In the genomic region with DNA sequence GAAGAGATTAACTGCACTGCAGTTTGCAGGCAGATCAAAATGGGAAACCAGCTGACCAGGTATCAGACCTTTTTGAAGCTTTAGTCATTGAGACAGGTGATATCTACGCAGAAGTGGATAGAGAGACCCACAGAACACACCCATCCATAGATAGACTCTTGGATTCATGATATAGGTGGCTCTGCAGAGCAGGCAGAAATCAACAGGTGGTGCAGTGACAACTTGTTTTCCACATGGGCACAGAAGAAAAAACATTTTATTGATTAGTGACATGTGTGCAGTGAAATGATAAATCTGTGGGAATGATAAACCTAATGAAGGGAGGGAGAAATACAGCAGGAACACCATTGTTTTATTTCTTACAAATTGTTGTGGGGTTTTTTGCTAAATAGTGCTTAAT, we compare ENCODE assay signal across 23 cellular contexts. TPM values are rescaled to one million over a fixed set of nuclear protein-coding genes. Genes with fewer than 3 reads are reported as not detected.
A peak's percentile ranks its signal among the peaks of the same experiment; 100 is the strongest.
DNase-seq lines count a peak whose midpoint lies in the region; ATAC-seq and TF ChIP-seq lines count a peak whose summit lies in the region.
"Had no signal": no experiment of that assay in that cellular context is flagged by ENCODE, and none has a peak within 500 bp of the region (broad histone marks: within the 10 kb centered on the region; RNA-seq: fewer than 3 reads in every experiment).

No MANE protein-coding gene starts in this region.

- in situ Hi-C loops in gastrocnemius medialis (cut with MboI; ENCODE audit: low sequenced_read_pairs in 4 of 4): no loop called here

- H3K27ac ChIP-seq in HEK293 (ENCODE audit: extremely low read depth, low read depth, low read length) (no peak overlapping the region), gastrocnemius medialis (peak overlapping the region in 3 of 4 donors; percentile 26 to 54 (median 41))
- H3K27ac ChIP-seq: 22Rv1, RWPE1 had no signal

- no peaks in the 10 kb centered on the region for H3K27me3 ChIP-seq in gastrocnemius medialis

- H3K36me3 ChIP-seq in HEK293 (ENCODE audit: control insufficient read depth in 2 of 2, insufficient read depth in 1 of 2, low read length in 2 of 2) (no peaks in the 10 kb centered on the region), gastrocnemius medialis (no peaks in the 10 kb centered on the region)

- DNase-seq in NCI-H2029 (lab: John Stamatoyannopoulos, UW) (peak; percentile 40), NCI-H2029 treated with DMSO at 0.1 percent for 48 hours (lab: John Stamatoyannopoulos, UW) (no peak), glutamatergic neuron (no peak), gastrocnemius medialis (no peak), H4 (ENCODE audit: low spot score) (no peak), pons (ENCODE audit: low spot score) (no peak)
- DNase-seq: AML-193; Caco-2; CD4-positive, alpha-beta T cell; DMS153; GDM1; GOT3; KG1; NCI-H1694 treated with DMSO at 0.1 percent for 48 hours; NCI-H446; NCI-H774; PC-3; SIG-M5 had no signal

- peaks cover 11% of the 10 kb centered on the region for H3K9me3 Mint-ChIP-seq in glutamatergic neuron (ENCODE audit: unreplicated experiment)
- H3K9me3 Mint-ChIP-seq: CD4-positive, alpha-beta T cell had no signal

- H3K4me3 ChIP-seq in HEK293 (ENCODE audit: low read depth, low read length) (no peak overlapping the region), gastrocnemius medialis (no peak overlapping the region)

- POLR2A ChIA-PET in HEK293 (lab: Yijun Ruan, JAX): no interaction called here

- TF ChIP-seq CTCF in HEK293 (tag by site-specific recombination; IDR thresholded peaks at IDR 0.05) (no peak), glutamatergic neuron (IDR thresholded peaks at IDR 0.05; ENCODE audit: partially characterized antibody, unreplicated experiment) (no peak), gastrocnemius medialis (IDR thresholded peaks at IDR 0.05 in 4 of 5, conservative IDR thresholded peaks at IDR 0.05 in 1 of 5) (no peak)

- TF ChIP-seq POLR2A in gastrocnemius medialis (IDR thresholded peaks at IDR 0.05): no peak

- intact Hi-C loops in gastrocnemius medialis (cut with DNase I; ENCODE audit: low total_unique reads): no loop called here

- CTCF ChIA-PET in HEK293 (lab: Yijun Ruan, JAX): no interaction called here

- H3K4me3 Mint-ChIP-seq in glutamatergic neuron (ENCODE audit: unreplicated experiment): no peak overlapping the region
- H3K4me3 Mint-ChIP-seq: CD4-positive, alpha-beta T cell had no signal

- H3K27me3 Mint-ChIP-seq in glutamatergic neuron (ENCODE audit: unreplicated experiment): peaks cover 2% of the 10 kb centered on the region
- H3K27me3 Mint-ChIP-seq: CD4-positive, alpha-beta T cell had no signal

- H3K4me1 ChIP-seq in HEK293 (ENCODE audit: control insufficient read depth, insufficient read depth, low read length): no peaks in the 10 kb centered on the region
- H3K4me1 ChIP-seq in gastrocnemius medialis: peaks cover 22 to 43% of the 10 kb centered on the region in 2 donors
- H3K4me1 ChIP-seq: Caco-2 had no signal

- peak overlapping the region; percentile 8 for H3K27ac Mint-ChIP-seq in glutamatergic neuron (ENCODE audit: unreplicated experiment)
- H3K27ac Mint-ChIP-seq: CD4-positive, alpha-beta T cell had no signal

- peaks cover 26% of the 10 kb centered on the region for H3K4me1 Mint-ChIP-seq in glutamatergic neuron (ENCODE audit: low read depth, unreplicated experiment)

- H3K9me3 ChIP-seq in HEK293 (ENCODE audit: control insufficient read depth, insufficient read depth, low read depth, low read length): no peaks in the 10 kb centered on the region
- H3K9me3 ChIP-seq in gastrocnemius medialis: no peaks in the 10 kb centered on the region
- H3K9me3 ChIP-seq: Caco-2 had no signal

- ATAC-seq in gastrocnemius medialis (peak in 1 of 2 donors; percentile 32), HG02938 (IDR thresholded peaks at IDR 0.05; ENCODE audit: unreplicated experiment) (no peak)
- ATAC-seq: PC-3, SK-N-SH treated with all-trans-retinoic acid at 6 μM for 48 hours had no signal

- H3K36me3 Mint-ChIP-seq in glutamatergic neuron (ENCODE audit: unreplicated experiment): peaks cover 5% of the 10 kb centered on the region

TF ChIP-seq in HEK293, 187 proteins besides CTCF, POLR2A, EP300 and RAD21:
- TF ChIP-seq SCRT2 (tag by site-specific recombination; IDR thresholded peaks at IDR 0.05) (peak; percentile 96), ZNF701 (tag by site-specific recombination; IDR thresholded peaks at IDR 0.05) (no peak), SCRT1 (tag by site-specific recombination; IDR thresholded peaks at IDR 0.05; ENCODE audit: borderline replicate concordance) (peak; percentile 94)
TF ChIP-seq in HEK293: peak in this region for 2.

RNA-seq across cellular contexts. Expression of gene NUDT3, which starts 45.2 kb away (rescaled TPM):
- total RNA-seq in glutamatergic neuron (ENCODE audit: unreplicated experiment) (76.1 TPM), gastrocnemius medialis (10 to 100 TPM; 40.0 to 71.9 (median 50.6) TPM)
- 8.1 and 11.5 TPM in 2 replicates for total RNA-seq in H4 (2014; rRNA removed; shearing (Covaris generic))
